ENCODE assay signal across 1 cellular context in the genomic region with DNA sequence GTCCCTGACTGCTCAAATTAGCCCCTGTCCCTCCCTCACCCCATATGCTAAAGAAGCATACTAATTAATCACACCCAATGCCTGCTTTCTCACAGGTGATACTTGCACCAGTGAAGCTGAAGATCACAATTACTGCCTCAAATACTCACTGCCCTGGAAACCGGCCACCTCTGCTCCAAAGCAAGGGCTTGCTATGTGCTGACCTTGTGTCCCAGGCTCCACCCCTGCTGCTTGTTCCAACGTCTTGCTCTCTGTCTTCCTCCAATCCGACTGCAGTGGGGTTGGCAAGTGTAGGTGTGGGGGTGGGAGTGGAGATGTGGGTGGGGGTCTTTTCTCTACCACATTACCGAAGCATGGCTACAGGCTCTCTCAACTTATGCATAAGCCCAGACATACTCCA.
TF ChIP-seq lines count a peak whose summit lies in the region.

No MANE protein-coding gene starts in this region.

TF ChIP-seq in IMR-90, 13 proteins besides CTCF, POLR2A, EP300 and RAD21 (continued from another document):
- TF ChIP-seq RFX5 (IDR thresholded peaks at IDR 0.05; ENCODE audit: low read depth, low read length), result no peak
- no peak for TF ChIP-seq USF2 (IDR thresholded peaks at IDR 0.05; ENCODE audit: low read depth, low read length)
- no peak for TF ChIP-seq MAFK (IDR thresholded peaks at IDR 0.05; ENCODE audit: low read depth, low read length)
- TF ChIP-seq CEBPB (IDR thresholded peaks at IDR 0.05; ENCODE audit: low read depth, low read length), result no peak
- TF ChIP-seq RCOR1 (IDR thresholded peaks at IDR 0.05; ENCODE audit: insufficient replicate concordance, low read length), result no peak
- TF ChIP-seq BHLHE40 (IDR thresholded peaks at IDR 0.05; ENCODE audit: low read depth, low read length), result no peak
- no peak for TF ChIP-seq FOS (IDR thresholded peaks at IDR 0.05; ENCODE audit: low read depth, low read length)
- TF ChIP-seq CHD1 (IDR thresholded peaks at IDR 0.05; ENCODE audit: low read depth, low read length), result no peak
